23 cellular contexts compared by ENCODE assay signal in the genomic region with DNA sequence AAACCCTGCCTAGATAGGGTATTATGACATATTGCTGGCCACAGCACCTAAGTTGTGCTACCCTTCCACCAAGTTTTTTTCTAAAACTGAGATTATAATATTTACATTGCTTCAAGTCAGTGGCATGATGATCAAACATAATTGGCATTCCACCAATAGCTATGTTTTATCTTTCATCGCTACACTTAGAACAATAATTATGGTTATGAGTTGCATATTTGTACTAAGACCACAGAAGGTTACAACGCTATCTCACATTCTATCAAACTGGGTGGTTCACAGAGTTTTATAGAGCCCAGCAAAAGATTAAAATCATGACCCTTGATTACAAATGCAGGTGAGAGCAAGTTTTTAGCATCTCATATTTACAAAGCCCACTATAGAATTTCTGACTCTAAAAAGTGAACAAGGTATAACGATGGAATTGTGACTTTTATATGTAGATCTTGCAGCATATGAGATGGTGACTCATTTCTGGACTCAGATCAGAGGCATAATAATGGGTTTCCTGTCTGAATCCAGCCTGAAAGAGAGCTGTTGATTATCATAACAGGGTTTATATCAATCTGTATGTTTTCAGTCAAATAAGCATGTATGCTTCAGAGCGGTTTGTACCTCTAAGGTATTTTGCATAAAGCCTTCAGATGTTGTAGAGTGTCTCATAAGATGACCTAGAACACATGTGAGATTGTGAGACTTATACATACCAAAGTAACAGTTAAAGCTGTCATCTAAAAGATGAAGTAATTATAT.
"Had no signal": no experiment of that assay in that cellular context is flagged by ENCODE, and none has a peak within 500 bp of the region (broad histone marks: within the 10 kb centered on the region; RNA-seq: fewer than 3 reads in every experiment).

No MANE protein-coding gene starts in this region.

- H3K27ac ChIP-seq: KMS-11 had no signal

- H3K36me3 Mint-ChIP-seq: IgD-negative memory B cell had no signal

- ATAC-seq: K562 had no signal

- H3K4me3 Mint-ChIP-seq: IgD-negative memory B cell had no signal

- H3K27ac Mint-ChIP-seq: IgD-negative memory B cell had no signal

- H3K27me3 Mint-ChIP-seq: IgD-negative memory B cell had no signal

- H3K4me3 ChIP-seq: K562, MG63 had no signal

- H3K36me3 ChIP-seq: MG63 had no signal

- DNase-seq: Kasumi-1, MG63, NCI-H1092, NCI-H1105 treated with DMSO at 0.1 percent for 48 hours, NCI-H1417 treated with DMSO at 0.1 percent for 48 hours, NCI-H146, NCI-H1694 treated with DMSO at 0.1 percent for 48 hours, NCI-H1930, NCI-H2081, NCI-H2107, NCI-H2227 treated with DMSO at 0.1 percent for 48 hours, NCI-H446, NCI-H510A, NCI-H524 treated with DMSO at 0.1 percent for 48 hours, NCI-H69, NCI-H774, RPMI8226, SHP77, SK-N-SH, SW 1271 had no signal

- H3K9me3 ChIP-seq: MG63, SK-N-SH had no signal

- H3K4me1 Mint-ChIP-seq: IgD-negative memory B cell had no signal

- H3K9me3 Mint-ChIP-seq: IgD-negative memory B cell had no signal

- H3K27me3 ChIP-seq: MG63 had no signal
